In the genomic region with DNA sequence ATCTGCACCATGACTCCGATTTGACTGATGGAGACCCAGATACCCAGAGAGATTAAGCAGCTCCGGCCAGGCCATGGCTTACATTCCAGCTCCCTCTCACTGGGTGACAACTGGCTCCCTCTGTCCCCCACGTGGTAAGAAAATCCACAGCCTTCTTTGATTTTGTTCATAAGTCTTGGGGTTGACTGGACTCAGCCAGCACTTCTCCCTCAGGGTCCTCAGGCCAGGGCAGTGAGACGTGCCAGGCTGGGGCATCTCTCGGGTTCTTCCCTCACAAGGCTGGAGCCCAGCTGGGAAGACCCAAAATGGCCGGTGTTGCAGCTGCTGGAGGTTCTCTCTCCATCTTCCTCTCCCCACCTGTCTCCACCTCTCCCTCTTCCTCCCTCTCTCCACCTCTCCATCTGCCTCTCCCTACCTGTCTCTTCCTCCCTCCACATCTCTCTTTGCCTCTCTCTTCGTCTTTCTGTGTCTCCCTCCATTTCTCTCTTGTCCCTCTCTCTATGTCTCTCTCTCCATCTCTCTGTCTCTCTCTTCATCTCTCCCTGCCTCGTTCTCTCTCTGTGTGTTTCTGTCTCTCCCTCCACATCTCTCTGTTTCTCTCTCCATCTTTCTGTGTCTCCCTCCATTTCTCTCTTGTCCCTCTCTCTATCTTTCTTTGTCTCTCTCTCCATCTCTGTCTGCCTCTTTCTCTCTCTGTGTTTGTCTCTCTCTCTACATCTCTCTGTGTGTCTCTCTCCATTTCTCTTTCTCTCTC, we compare ENCODE assay signal across 20 cellular contexts.
"Had no signal": no experiment of that assay in that cellular context is flagged by ENCODE, and none has a peak within 500 bp of the region (broad histone marks: within the 10 kb centered on the region; RNA-seq: fewer than 3 reads in every experiment).

No MANE protein-coding gene starts in this region.

- H3K27ac Mint-ChIP-seq: activated naive CD4-positive, alpha-beta T cell treated with anti-CD3 and anti-CD28 coated beads, Interleukin-2, amount 50 U/mL, for 72 hours; activated T-helper 17 cell treated with anti-CD3 and anti-CD28 coated beads, Interleukin-2, amount 50 U/mL, for 72 hours; neural progenitor cell; WTC11 had no signal

- H3K4me3 ChIP-seq: left ventricle myocardium inferior, neural progenitor cell, ovary, prostate gland, skin epidermis, testis, upper lobe of left lung had no signal

- H3K4me2 ChIP-seq: neural progenitor cell had no signal

- H3K4me1 ChIP-seq: neural progenitor cell, prostate gland, testis, upper lobe of left lung had no signal

- DNase-seq: activated T-cell treated with anti-CD3 and anti-CD28 coated beads, Interleukin-2, amount 50 U/mL, for 1 hour; aorta; brain microvascular endothelial cell; central memory CD4-positive, alpha-beta T cell; effector memory CD4-positive, alpha-beta T cell; foreskin melanocyte; hippocampal formation; left ventricle myocardium inferior; naive thymus-derived CD4-positive, alpha-beta T cell; ovary; stimulated activated CD4-positive, alpha-beta T cell treated with anti-CD3 and anti-CD28 coated beads, Interleukin-1b, Interleukin-23, amount 100 ng/mL, for 48 hours; stimulated activated naive CD4-positive, alpha-beta T cell; testis; upper lobe of left lung had no signal

- H3K36me3 Mint-ChIP-seq: activated naive CD4-positive, alpha-beta T cell treated with anti-CD3 and anti-CD28 coated beads, Interleukin-2, amount 50 U/mL, for 72 hours; neural progenitor cell had no signal

- H3K36me3 ChIP-seq: brain microvascular endothelial cell, left ventricle myocardium inferior, neural progenitor cell, ovary, prostate gland, upper lobe of left lung had no signal

- ATAC-seq: activated naive CD4-positive, alpha-beta T cell treated with anti-CD3 and anti-CD28 coated beads, Interleukin-2, amount 50 U/mL, for 72 hours; activated T-helper 17 cell treated with anti-CD3 and anti-CD28 coated beads, Interleukin-2, amount 50 U/mL, for 72 hours; naive thymus-derived CD4-positive, alpha-beta T cell; WTC11 had no signal

- H3K4me3 Mint-ChIP-seq: activated T-helper 17 cell treated with anti-CD3 and anti-CD28 coated beads, Interleukin-2, amount 50 U/mL, for 72 hours; naive thymus-derived CD4-positive, alpha-beta T cell; neural progenitor cell; WTC11 had no signal

- H3K4me1 Mint-ChIP-seq: activated T-helper 17 cell treated with anti-CD3 and anti-CD28 coated beads, Interleukin-2, amount 50 U/mL, for 72 hours; neural progenitor cell; WTC11 had no signal

- H3K9me3 Mint-ChIP-seq: activated T-helper 17 cell treated with anti-CD3 and anti-CD28 coated beads, Interleukin-2, amount 50 U/mL, for 72 hours had no signal

- H3K9ac ChIP-seq: neural progenitor cell had no signal

- H3K27ac ChIP-seq: brain microvascular endothelial cell, neural progenitor cell, ovary, prostate gland, skin epidermis, testis, upper lobe of left lung had no signal

- H3K9me3 ChIP-seq: left ventricle myocardium inferior, ovary, prostate gland, testis had no signal

- H2AFZ ChIP-seq: neural progenitor cell had no signal

- H3K27me3 ChIP-seq: brain microvascular endothelial cell, neural progenitor cell, ovary, testis, upper lobe of left lung had no signal
